17 cellular contexts compared by ENCODE assay signal in the genomic region with DNA sequence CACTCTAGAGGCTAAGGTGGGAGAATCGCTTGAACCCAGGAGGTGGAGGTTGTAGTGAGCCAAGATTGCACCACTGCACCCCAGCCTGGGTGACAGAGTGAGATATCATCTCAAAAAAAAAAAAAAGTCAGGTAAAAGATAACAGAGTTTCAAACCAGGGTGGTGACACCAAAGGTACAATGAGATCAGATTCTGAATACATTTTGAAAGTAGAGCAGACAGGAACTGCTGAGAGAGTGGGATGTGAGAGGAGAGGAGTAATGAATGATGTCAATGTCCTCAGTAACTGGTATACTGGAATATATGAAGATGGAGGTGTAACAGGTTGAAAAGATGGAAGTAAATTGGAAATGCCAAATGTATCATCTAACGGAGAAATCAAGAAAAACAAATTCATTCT.
DNase-seq lines count a peak whose midpoint lies in the region; ATAC-seq and TF ChIP-seq lines count a peak whose summit lies in the region.
"Had no signal": no experiment of that assay in that cellular context is flagged by ENCODE, and none has a peak within 500 bp of the region (broad histone marks: within the 10 kb centered on the region; RNA-seq: fewer than 3 reads in every experiment).

No MANE protein-coding gene starts in this region.

- H3K9me3 ChIP-seq in OCI-LY1 (ENCODE audit: low read length): no peaks in the 10 kb centered on the region
- H3K9me3 ChIP-seq: MG63 had no signal

- H3K27me3 ChIP-seq in OCI-LY1 (ENCODE audit: insufficient read depth, low read length): no peaks in the 10 kb centered on the region
- H3K27me3 ChIP-seq: MG63 had no signal

- H3K79me2 ChIP-seq in OCI-LY1 (ENCODE audit: insufficient read depth, low read length): peaks cover 45% of the 10 kb centered on the region

- peaks cover 42% of the 10 kb centered on the region for H3K4me1 Mint-ChIP-seq in activated naive CD4-positive, alpha-beta T cell treated with anti-CD3 and anti-CD28 coated beads for 36 hours (ENCODE audit: low read depth)
- H3K4me1 Mint-ChIP-seq in activated naive CD8-positive, alpha-beta T cell treated with anti-CD3 and anti-CD28 coated beads for 36 hours: peaks cover 41% of the 10 kb centered on the region

- no peak overlapping the region for H2AFZ ChIP-seq in OCI-LY1 (ENCODE audit: low read length)

- H3F3A ChIP-seq in OCI-LY1 (ENCODE audit: insufficient read depth, low read length): no peaks in the 10 kb centered on the region

- H3K27me3 Mint-ChIP-seq in activated naive CD4-positive, alpha-beta T cell treated with anti-CD3 and anti-CD28 coated beads for 36 hours (ENCODE audit: low read depth): no peaks in the 10 kb centered on the region
- H3K27me3 Mint-ChIP-seq in activated naive CD8-positive, alpha-beta T cell treated with anti-CD3 and anti-CD28 coated beads for 36 hours: no peaks in the 10 kb centered on the region

- no peaks in the 10 kb centered on the region for H4K20me1 ChIP-seq in OCI-LY1 (ENCODE audit: insufficient read depth, low read length)

- no peak overlapping the region for H3K4me3 ChIP-seq in OCI-LY1 (ENCODE audit: low read depth, low read length, poor library complexity, severe bottlenecking)
- H3K4me3 ChIP-seq: MG63 had no signal

- no peak overlapping the region for H3K4me3 Mint-ChIP-seq in activated naive CD4-positive, alpha-beta T cell treated with anti-CD3 and anti-CD28 coated beads for 36 hours
- no peak overlapping the region for H3K4me3 Mint-ChIP-seq in activated naive CD8-positive, alpha-beta T cell treated with anti-CD3 and anti-CD28 coated beads for 36 hours

- H3K36me3 ChIP-seq in OCI-LY1 (ENCODE audit: insufficient read depth, low read length): peaks cover 22% of the 10 kb centered on the region; the same call in 1 of the 2 replicates
- H3K36me3 ChIP-seq: MG63 had no signal

- ATAC-seq in stimulated activated naive CD8-positive, alpha-beta T cell treated with anti-CD3 and anti-CD28 coated beads, Interleukin-15, Interleukin-2, amounts not matched to agents 100 U/mL and 50 U/mL, for 24 hours: peak; percentile 83

- H3K27ac ChIP-seq in OCI-LY1 (ENCODE audit: low read depth, low read length, poor library complexity, severe bottlenecking): peak overlapping the region; percentile 35

- H3K36me3 Mint-ChIP-seq in activated naive CD4-positive, alpha-beta T cell treated with anti-CD3 and anti-CD28 coated beads for 36 hours (ENCODE audit: low read depth): peaks cover 26% of the 10 kb centered on the region
- peaks cover 36% of the 10 kb centered on the region for H3K36me3 Mint-ChIP-seq in activated naive CD8-positive, alpha-beta T cell treated with anti-CD3 and anti-CD28 coated beads for 36 hours

- no peaks in the 10 kb centered on the region for H3K9me2 ChIP-seq in OCI-LY1 (ENCODE audit: low read depth, low read length)

- no peaks in the 10 kb centered on the region for H3K9me3 Mint-ChIP-seq in activated naive CD4-positive, alpha-beta T cell treated with anti-CD3 and anti-CD28 coated beads for 36 hours
- peaks cover 6% of the 10 kb centered on the region for H3K9me3 Mint-ChIP-seq in activated naive CD8-positive, alpha-beta T cell treated with anti-CD3 and anti-CD28 coated beads for 36 hours

- peaks cover 98% of the 10 kb centered on the region for H3K4me1 ChIP-seq in OCI-LY1 (ENCODE audit: insufficient read depth, low read length, severe bottlenecking)

- H3K4me2 ChIP-seq in OCI-LY1 (ENCODE audit: low read length): no peak overlapping the region

- intact Hi-C loops in activated naive CD4-positive, alpha-beta T cell treated with anti-CD3 and anti-CD28 coated beads for 36 hours (cut with micrococcal nuclease): loop anchor here (1.0 kb wide), 1 partner anchor 10 kb away; no protein-coding TSS in a partner anchor

- peak overlapping the region; percentile 59 for H3K27ac Mint-ChIP-seq in activated naive CD4-positive, alpha-beta T cell treated with anti-CD3 and anti-CD28 coated beads for 36 hours
- peak overlapping the region; percentile 66 for H3K27ac Mint-ChIP-seq in activated naive CD8-positive, alpha-beta T cell treated with anti-CD3 and anti-CD28 coated beads for 36 hours

- CTCF ChIA-PET in activated naive CD4-positive, alpha-beta T cell treated with anti-CD3 and anti-CD28 coated beads for 36 hours (lab: Charles Lee): no interaction called here

- TF ChIP-seq CTCF in OCI-LY1 (IDR thresholded peaks at IDR 0.05; ENCODE audit: low read length): no peak

- DNase-seq in activated naive CD4-positive, alpha-beta T cell treated with anti-CD3 and anti-CD28 coated beads for 36 hours: no peak
- DNase-seq in activated naive CD4-positive, alpha-beta T cell treated with anti-CD3 and anti-CD28 coated beads, Interleukin-2, amount 50 U/mL, for 16 hours: no peak
- no peak for DNase-seq in activated naive CD8-positive, alpha-beta T cell treated with anti-CD3 and anti-CD28 coated beads for 36 hours
- DNase-seq in stimulated activated naive CD8-positive, alpha-beta T cell treated with anti-CD3 and anti-CD28 coated beads, Interleukin-15, Interleukin-2, amounts not matched to agents 100 U/mL and 50 U/mL, for 24 hours: no peak
- DNase-seq in medulla oblongata (ENCODE audit: extremely low spot score) (no peak), iPS-NIHi11 (ENCODE audit: low spot score) (no peak)
- DNase-seq: ACHN, AML-193, COR-L47, H7, IMR-90, Karpas-422, MG63, NCI-H1092, NCI-H1694, NCI-H524 had no signal

- H3K9ac ChIP-seq in OCI-LY1 (ENCODE audit: low read length): no peak overlapping the region
